Comparison of ENCODE assay signal across 19 cellular contexts in the genomic region with DNA sequence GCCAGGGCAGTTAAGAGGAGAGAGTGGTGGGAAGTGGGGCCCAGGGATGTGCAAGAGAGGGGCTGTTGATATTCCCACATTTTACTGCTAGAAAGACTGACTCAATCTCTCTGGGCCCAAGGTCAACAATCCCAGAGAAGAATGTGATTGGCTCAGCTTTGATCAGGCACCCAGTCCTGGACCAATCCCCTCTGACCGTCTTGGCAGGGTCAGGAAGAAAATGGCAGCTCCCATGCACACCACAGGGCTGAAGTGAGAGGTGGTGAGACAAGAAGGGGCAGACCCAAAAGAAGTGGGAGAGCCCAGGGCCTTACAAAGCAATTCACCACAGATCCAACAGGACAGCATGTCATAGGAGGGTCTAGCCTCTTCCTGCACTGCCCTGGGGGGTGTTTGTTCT. TPM values are rescaled to one million over a fixed set of nuclear protein-coding genes. Genes with fewer than 3 reads are reported as not detected.
"Had no signal": no experiment of that assay in that cellular context is flagged by ENCODE, and none has a peak within 500 bp of the region (broad histone marks: within the 10 kb centered on the region; RNA-seq: fewer than 3 reads in every experiment).

No MANE protein-coding gene starts in this region.

- H3K79me2 ChIP-seq: hepatocyte, parathyroid adenoma had no signal

- H3K4me2 ChIP-seq: hepatocyte, SK-N-SH had no signal

- H3K9ac ChIP-seq: parathyroid adenoma, SK-N-SH had no signal

- DNase-seq: activated CD4-positive, alpha-beta T cell treated with anti-CD3 and anti-CD28 coated beads, Interleukin-2, amount 50 U/mL, for 48 hours; activated CD4-positive, CD25-positive, alpha-beta regulatory T cell; activated CD8-positive, alpha-beta memory T cell treated with anti-CD3 and anti-CD28 coated beads, Interleukin-2, amount 50 U/mL, for 48 hours; activated effector memory CD4-positive, alpha-beta T cell treated with anti-CD3 and anti-CD28 coated beads, Interleukin-2, amount 50 U/mL, for 16 hours; colonic mucosa; effector CD4-positive, alpha-beta T cell; left ventricle myocardium superior; mesenchymal stem cell; retina; SK-N-SH; transverse colon had no signal

- H3K9me2 ChIP-seq: SK-N-SH had no signal

- H3K9me3 Mint-ChIP-seq: neural crest cell; T-helper 1 cell treated with Interleukin-12 subunit alpha and Interleukin-12 subunit beta and Interleukin-4 antibody, amounts not matched to agents 30 μg/mL and 1 μg/mL, for 36 hours had no signal

- H3K36me3 ChIP-seq: cardiac muscle cell, colonic mucosa, gastroesophageal sphincter, transverse colon had no signal

- H3K4me3 ChIP-seq: cardiac muscle cell, colonic mucosa, gastroesophageal sphincter, hepatocyte, transverse colon had no signal

- H2AFZ ChIP-seq: hepatocyte, parathyroid adenoma had no signal

- H3K9me3 ChIP-seq: colonic mucosa, gastroesophageal sphincter, SK-N-SH, transverse colon had no signal

- H3K27ac ChIP-seq: cardiac muscle cell, colonic mucosa, gastroesophageal sphincter, hepatocyte, parathyroid adenoma, transverse colon had no signal

- H3K4me3 Mint-ChIP-seq: neural crest cell; T-helper 1 cell treated with Interleukin-12 subunit alpha and Interleukin-12 subunit beta and Interleukin-4 antibody, amounts not matched to agents 30 μg/mL and 1 μg/mL, for 36 hours had no signal

- H3K27me3 ChIP-seq: cardiac muscle cell, colonic mucosa, gastroesophageal sphincter, hepatocyte, transverse colon had no signal

RNA-seq across cellular contexts. Expression of a gene that starts 3.3 kb away (rescaled TPM):
- total RNA-seq: hepatocyte, kidney epithelial cell, skeletal muscle tissue had no signal

RNA-seq across cellular contexts. Expression of a gene that starts 50.5 kb away (rescaled TPM):
- total RNA-seq: neural crest cell had no signal
